ENCODE assay signal across 33 cellular contexts in the genomic region with DNA sequence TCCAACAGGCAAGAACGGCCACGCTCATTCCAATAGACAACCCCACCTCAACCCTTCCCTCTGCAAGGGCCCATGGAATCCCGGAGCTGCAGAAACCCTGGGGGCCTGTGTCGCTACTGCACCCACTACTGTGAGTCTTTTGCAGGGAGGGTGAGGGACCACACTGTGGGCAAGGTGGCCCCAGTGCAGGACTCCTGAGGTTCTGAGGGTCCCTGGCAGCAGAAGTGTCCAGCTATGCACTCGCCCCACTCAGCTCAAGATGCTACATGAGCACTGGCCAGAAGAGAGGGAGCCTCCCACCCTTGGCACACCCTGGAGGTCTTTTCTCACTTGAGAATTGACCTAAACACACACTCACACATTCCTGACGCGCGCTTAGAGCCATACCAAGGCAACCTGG. TPM values are rescaled to one million over a fixed set of nuclear protein-coding genes. Genes with fewer than 3 reads are reported as not detected.
"Had no signal": no experiment of that assay in that cellular context is flagged by ENCODE, and none has a peak within 500 bp of the region (broad histone marks: within the 10 kb centered on the region; RNA-seq: fewer than 3 reads in every experiment).

No MANE protein-coding gene starts in this region.

- H3K9ac ChIP-seq: KMS-11 had no signal

- H3K4me1 Mint-ChIP-seq: activated B cell treated with CpG ODN at 0.5 μM for 24 hours; activated CD8-positive, alpha-beta memory T cell treated with anti-CD3 and anti-CD28 coated beads, Interleukin-2, amount 10 ng/mL, durations not matched to agents 7 days and 5 days had no signal

- DNase-seq: activated B cell treated with CpG ODN at 0.5 μM for 24 hours; activated CD4-positive, alpha-beta T cell treated with anti-CD3 and anti-CD28 coated beads for 1 hour; activated CD4-positive, alpha-beta T cell treated with anti-CD3 and anti-CD28 coated beads, Interleukin-2, amount 10 ng/mL, durations not matched to agents 24 days and 14 days; activated CD4-positive, alpha-beta T cell treated with anti-CD3 and anti-CD28 coated beads, Interleukin-2, amount 50 U/mL, for 48 hours; activated CD8-positive, alpha-beta memory T cell treated with anti-CD3 and anti-CD28 coated beads, Interleukin-2, amount 10 ng/mL, durations not matched to agents 7 days and 5 days; activated effector memory CD4-positive, alpha-beta T cell treated with anti-CD3 and anti-CD28 coated beads, Interleukin-2, amount 50 U/mL, for 16 hours; activated naive CD4-positive, alpha-beta T cell treated with Interleukin-2 at 50 U/mL for 16 hours; activated naive CD8-positive, alpha-beta T cell treated with anti-CD3 and anti-CD28 coated beads for 36 hours; activated T-cell treated with anti-CD3 and anti-CD28 coated beads, Interleukin-2, amount 50 U/mL, for 24 hours; brain microvascular endothelial cell; NCI-H1092; NCI-H1417 treated with DMSO at 0.1 percent for 48 hours; NCI-H1694 treated with DMSO at 0.1 percent for 48 hours; NCI-H2029 treated with DMSO at 0.1 percent for 48 hours; NCI-H345; NCI-H510A; NCI-H526 treated with DMSO at 0.1 percent for 48 hours; NCI-H82; NK-92 treated with Interleukin-12 subunit alpha and Interleukin-12 subunit beta, amount 100 ng/mL, for 24 hours; OCI-M1; RPMI8226; T-cell; T-helper 2 cell; T1000 had no signal

- FAIRE-seq: TTC549 had no signal

- H3K9me3 Mint-ChIP-seq: activated B cell treated with CpG ODN at 0.5 μM for 24 hours; activated CD4-positive, alpha-beta T cell treated with anti-CD3 and anti-CD28 coated beads, Interleukin-2, amount 10 ng/mL, durations not matched to agents 24 days and 14 days; activated naive CD8-positive, alpha-beta T cell treated with anti-CD3 and anti-CD28 coated beads for 36 hours; activated T-cell treated with anti-CD3 and anti-CD28 coated beads, Interleukin-2, amount 50 U/mL, for 24 hours; activated T-helper 1 cell treated with anti-CD3 and anti-CD28 coated beads, Interleukin-12 subunit alpha, Interleukin-12 subunit beta, Interleukin-2, Interleukin-4 antibody, amounts not matched to agents 30 ng/mL and 10 ng/mL and 1 ng/mL, durations not matched to agents 14 hours and 24 hours and 36 hours; T-cell had no signal

- H3K27ac ChIP-seq: brain microvascular endothelial cell, KMS-11, SK-N-MC had no signal

- H3K27ac Mint-ChIP-seq: activated B cell treated with CpG ODN at 0.5 μM for 24 hours; activated CD4-positive, alpha-beta T cell treated with anti-CD3 and anti-CD28 coated beads, Interleukin-2, amount 10 ng/mL, durations not matched to agents 24 days and 14 days; activated CD8-positive, alpha-beta memory T cell treated with anti-CD3 and anti-CD28 coated beads, Interleukin-2, amount 10 ng/mL, durations not matched to agents 7 days and 5 days; activated naive CD8-positive, alpha-beta T cell treated with anti-CD3 and anti-CD28 coated beads for 36 hours; activated T-cell treated with anti-CD3 and anti-CD28 coated beads, Interleukin-2, amount 50 U/mL, for 24 hours; activated T-helper 1 cell treated with anti-CD3 and anti-CD28 coated beads, Interleukin-12 subunit alpha, Interleukin-12 subunit beta, Interleukin-2, Interleukin-4 antibody, amounts not matched to agents 30 ng/mL and 10 ng/mL and 1 ng/mL, durations not matched to agents 14 hours and 24 hours and 36 hours; T-cell had no signal

- H3K4me3 Mint-ChIP-seq: activated B cell treated with CpG ODN at 0.5 μM for 24 hours; activated CD4-positive, alpha-beta T cell treated with anti-CD3 and anti-CD28 coated beads, Interleukin-2, amount 10 ng/mL, durations not matched to agents 24 days and 14 days; activated CD8-positive, alpha-beta memory T cell treated with anti-CD3 and anti-CD28 coated beads, Interleukin-2, amount 10 ng/mL, durations not matched to agents 7 days and 5 days; activated naive CD8-positive, alpha-beta T cell treated with anti-CD3 and anti-CD28 coated beads for 36 hours; activated T-cell treated with anti-CD3 and anti-CD28 coated beads, Interleukin-2, amount 50 U/mL, for 24 hours; activated T-helper 1 cell treated with anti-CD3 and anti-CD28 coated beads, Interleukin-12 subunit alpha, Interleukin-12 subunit beta, Interleukin-2, Interleukin-4 antibody, amounts not matched to agents 30 ng/mL and 10 ng/mL and 1 ng/mL, durations not matched to agents 14 hours and 24 hours and 36 hours; T-cell had no signal

- H3K36me3 Mint-ChIP-seq: activated naive CD8-positive, alpha-beta T cell treated with anti-CD3 and anti-CD28 coated beads for 36 hours; T-cell had no signal

- H3K36me3 ChIP-seq: brain microvascular endothelial cell had no signal

- ATAC-seq: activated CD8-positive, alpha-beta memory T cell treated with anti-CD3 and anti-CD28 coated beads, Interleukin-2, amount 10 ng/mL, durations not matched to agents 7 days and 5 days; Panc1; Right ventricle myocardium inferior; T-cell had no signal

- H3K4me3 ChIP-seq: SK-N-MC had no signal

RNA-seq across cellular contexts. Expression of a gene that starts 2.1 kb away (rescaled TPM):
- total RNA-seq: activated B cell treated with CpG ODN at 0.5 μM for 24 hours; activated CD4-positive, alpha-beta T cell treated with anti-CD3 and anti-CD28 coated beads, Interleukin-2, amount 10 ng/mL, durations not matched to agents 24 days and 14 days; activated CD8-positive, alpha-beta memory T cell treated with anti-CD3 and anti-CD28 coated beads, Interleukin-2, amount 10 ng/mL, durations not matched to agents 7 days and 5 days; activated naive CD8-positive, alpha-beta T cell treated with anti-CD3 and anti-CD28 coated beads for 36 hours; activated T-helper 1 cell treated with anti-CD3 and anti-CD28 coated beads, Interleukin-12 subunit alpha, Interleukin-12 subunit beta, Interleukin-2, Interleukin-4 antibody, amounts not matched to agents 30 ng/mL and 10 ng/mL and 1 ng/mL, durations not matched to agents 14 hours and 24 hours and 36 hours; cardiac septum; MCF 10A; Right ventricle myocardium inferior; T-cell had no signal
- polyA plus RNA-seq: adipose tissue had no signal
